In genomic region chr16:50858376-50858775, GRCh38 we compare ENCODE assay signal across 21 cellular contexts.
"Had no signal": no experiment of that assay in that cellular context is flagged by ENCODE, and none has a peak within 500 bp of the region (broad histone marks: within the 10 kb centered on the region; RNA-seq: fewer than 3 reads in every experiment).

No MANE protein-coding gene starts in this region.

- H3K9me3 ChIP-seq: SK-N-SH had no signal

- ATAC-seq: Panc1, PC-3 had no signal

- DNase-seq: KBM-7, MV-4-11, NCI-H1048, NCI-H1105, NCI-H1417, NCI-H1436 treated with DMSO at 0.1 percent for 48 hours, NCI-H187, NCI-H2029, NCI-H2081 treated with DMSO at 0.1 percent for 48 hours, NCI-H2171, NCI-H226, NCI-H446, NCI-H510A, NCI-H524 treated with DMSO at 0.1 percent for 48 hours, NCI-H69, NCI-H774, PC-3, SHP77, SK-N-SH had no signal

- H3K27ac ChIP-seq: RWPE1 had no signal
